Comparison of ENCODE assay signal across 8 cellular contexts in genomic region chr6:139027620-139028182, GRCh38. TPM values are rescaled to one million over a fixed set of nuclear protein-coding genes. Genes with fewer than 3 reads are reported as not detected.
DNase-seq lines count a peak whose midpoint lies in the region; ATAC-seq and TF ChIP-seq lines count a peak whose summit lies in the region.

No MANE protein-coding gene starts in this region.

- peaks cover 0 to 10% (median 2%) of the 10 kb centered on the region in 3 donors for H3K36me3 Mint-ChIP-seq in CD8-positive, alpha-beta memory T cell
- H3K36me3 Mint-ChIP-seq in progenitor cell of endocrine pancreas (ENCODE audit: insufficient read depth), result peaks cover 2% of the 10 kb centered on the region

- no peaks in the 10 kb centered on the region for H3K27me3 Mint-ChIP-seq in CD8-positive, alpha-beta memory T cell
- H3K27me3 Mint-ChIP-seq in progenitor cell of endocrine pancreas, result peaks cover 15% of the 10 kb centered on the region

- no peaks in the 10 kb centered on the region for H3K9me3 Mint-ChIP-seq in CD8-positive, alpha-beta memory T cell
- H3K9me3 Mint-ChIP-seq in progenitor cell of endocrine pancreas (ENCODE audit: low read depth), result no peaks in the 10 kb centered on the region

- peak overlapping the region; percentile 71 for H3K27ac ChIP-seq in CD8-positive, alpha-beta memory T cell (ENCODE audit: low read depth, low read length)
- H3K27ac ChIP-seq in HEK293 (ENCODE audit: extremely low read depth, low read depth, low read length) (peak overlapping the region; percentile 78), gastroesophageal sphincter (no peak overlapping the region)

- no peak for TF ChIP-seq CTCF in HEK293 (tag by site-specific recombination; IDR thresholded peaks at IDR 0.05)
- no peak for TF ChIP-seq CTCF in fibroblast of the aortic adventitia (IDR thresholded peaks at IDR 0.05; ENCODE audit: insufficient read depth, low read length)
- no peak for TF ChIP-seq CTCF in progenitor cell of endocrine pancreas (IDR thresholded peaks at IDR 0.05; ENCODE audit: unreplicated experiment)
- TF ChIP-seq CTCF in gastroesophageal sphincter (IDR thresholded peaks at IDR 0.05), result no peak

- no peaks in the 10 kb centered on the region for H3K27me3 ChIP-seq in CD8-positive, alpha-beta memory T cell (ENCODE audit: insufficient read depth, low read length, poor library complexity, severe bottlenecking)
- H3K27me3 ChIP-seq in gastroesophageal sphincter, result no peaks in the 10 kb centered on the region

- peak in 1 of 5 donors; percentile 17 for DNase-seq in CD8-positive, alpha-beta memory T cell
- DNase-seq in NCI-H526 (lab: John Stamatoyannopoulos, UW) (peak; percentile 46 to 61), fibroblast of the aortic adventitia (ENCODE audit: low read depth) (peak; percentile 27), progenitor cell of endocrine pancreas (ENCODE audit: low spot score, unreplicated experiment) (no peak), hepatic stellate cell (ENCODE audit: low spot score) (no peak)
- DNase-seq in activated CD8-positive, alpha-beta memory T cell treated with anti-CD3 and anti-CD28 coated beads, Interleukin-2, amount 50 U/mL, for 48 hours, result peak; percentile 61

- no peak for ATAC-seq in gastroesophageal sphincter

- H3K4me1 Mint-ChIP-seq in CD8-positive, alpha-beta memory T cell, result peaks cover 21 to 23% (median 21%) of the 10 kb centered on the region in 3 donors
- peaks cover 15% of the 10 kb centered on the region for H3K4me1 Mint-ChIP-seq in progenitor cell of endocrine pancreas (ENCODE audit: low read depth)

- H3K27ac Mint-ChIP-seq in CD8-positive, alpha-beta memory T cell, result peak overlapping the region; percentile 56 to 94 (median 84)
- H3K27ac Mint-ChIP-seq in progenitor cell of endocrine pancreas, result peak overlapping the region; percentile 98

- peak overlapping the region in 2 of 7 donors; percentile 94 to 98 for H3K4me3 Mint-ChIP-seq in CD8-positive, alpha-beta memory T cell
- H3K4me3 Mint-ChIP-seq in progenitor cell of endocrine pancreas (ENCODE audit: low read depth), result peak overlapping the region; percentile 87

- H3K4me3 ChIP-seq in CD8-positive, alpha-beta memory T cell (ENCODE audit: low read length), result peak overlapping the region; percentile 70
- H3K4me3 ChIP-seq in HEK293 (ENCODE audit: low read depth, low read length) (peak overlapping the region; percentile 92), fibroblast of the aortic adventitia (ENCODE audit: low read depth, low read length) (peak overlapping the region; percentile 86), gastroesophageal sphincter (peak overlapping the region in 1 of 2 donors; percentile 93)

- no peak for TF ChIP-seq POLR2A in gastroesophageal sphincter (IDR thresholded peaks at IDR 0.05)

- H3K9me3 ChIP-seq in CD8-positive, alpha-beta memory T cell (ENCODE audit: low read length), result no peaks in the 10 kb centered on the region
- no peaks in the 10 kb centered on the region for H3K9me3 ChIP-seq in HEK293 (ENCODE audit: control insufficient read depth, insufficient read depth, low read depth, low read length)
- no peaks in the 10 kb centered on the region for H3K9me3 ChIP-seq in gastroesophageal sphincter

- no peak for TF ChIP-seq EP300 in gastroesophageal sphincter (IDR thresholded peaks at IDR 0.05)

- H3K36me3 ChIP-seq in CD8-positive, alpha-beta memory T cell (ENCODE audit: insufficient read depth, low read length), result no peaks in the 10 kb centered on the region
- no peaks in the 10 kb centered on the region for H3K36me3 ChIP-seq in HEK293 (ENCODE audit: control insufficient read depth in 2 of 2, insufficient read depth in 1 of 2, low read length in 2 of 2)
- H3K36me3 ChIP-seq in gastroesophageal sphincter, result no peaks in the 10 kb centered on the region

- POLR2A ChIA-PET in CD8-positive, alpha-beta memory T cell (lab: Charles Lee), result interaction anchor here (1.8 kb wide), 1 partner anchor 347 kb away, joined by 4 read pairs; the partner anchor contains the start of gene CITED2
- POLR2A ChIA-PET in HEK293 (lab: Yijun Ruan, JAX), result interaction anchor here (0.6 to 1.2 kb wide), 9 partner anchors 10 to 254 kb away, joined by 3 to 5 read pairs (median 3); partner anchors contain the start of gene CCDC28A

- H3K4me1 ChIP-seq in CD8-positive, alpha-beta memory T cell (ENCODE audit: insufficient read depth, low read length), result peaks cover 20% of the 10 kb centered on the region
- H3K4me1 ChIP-seq in HEK293 (ENCODE audit: control insufficient read depth, insufficient read depth, low read length) (peaks cover 7% of the 10 kb centered on the region), gastroesophageal sphincter (peaks cover 0 to 21% (median 5%) of the 10 kb centered on the region in 3 donors)

- 25 to 38% methylated on average over 7 to 10 of the region's 10 CpGs for WGBS in gastroesophageal sphincter (ENCODE audit: low coverage in 1 of 2), 2 donors

- CTCF ChIA-PET in CD8-positive, alpha-beta memory T cell (lab: Charles Lee), result interaction anchor here (1.6 to 1.7 kb wide), 2 partner anchors 39 to 337 kb away, joined by 5 to 7 read pairs; no protein-coding TSS in a partner anchor
- CTCF ChIA-PET in HEK293 (lab: Yijun Ruan, JAX), result interaction anchor here (0.5 to 1.6 kb wide), 4 partner anchors 39 to 286 kb away, joined by 3 to 7 read pairs (median 4); partner anchors contain the start of gene REPS1

TF ChIP-seq in HEK293, 187 proteins besides CTCF, POLR2A, EP300 and RAD21 (continues in another document):
- TF ChIP-seq ZBTB17 (tag by site-specific recombination; IDR thresholded peaks at IDR 0.05), result peak; percentile 100
- TF ChIP-seq KLF1 (tag by site-specific recombination; IDR thresholded peaks at IDR 0.05), result no peak
- TF ChIP-seq, protein P1, sequence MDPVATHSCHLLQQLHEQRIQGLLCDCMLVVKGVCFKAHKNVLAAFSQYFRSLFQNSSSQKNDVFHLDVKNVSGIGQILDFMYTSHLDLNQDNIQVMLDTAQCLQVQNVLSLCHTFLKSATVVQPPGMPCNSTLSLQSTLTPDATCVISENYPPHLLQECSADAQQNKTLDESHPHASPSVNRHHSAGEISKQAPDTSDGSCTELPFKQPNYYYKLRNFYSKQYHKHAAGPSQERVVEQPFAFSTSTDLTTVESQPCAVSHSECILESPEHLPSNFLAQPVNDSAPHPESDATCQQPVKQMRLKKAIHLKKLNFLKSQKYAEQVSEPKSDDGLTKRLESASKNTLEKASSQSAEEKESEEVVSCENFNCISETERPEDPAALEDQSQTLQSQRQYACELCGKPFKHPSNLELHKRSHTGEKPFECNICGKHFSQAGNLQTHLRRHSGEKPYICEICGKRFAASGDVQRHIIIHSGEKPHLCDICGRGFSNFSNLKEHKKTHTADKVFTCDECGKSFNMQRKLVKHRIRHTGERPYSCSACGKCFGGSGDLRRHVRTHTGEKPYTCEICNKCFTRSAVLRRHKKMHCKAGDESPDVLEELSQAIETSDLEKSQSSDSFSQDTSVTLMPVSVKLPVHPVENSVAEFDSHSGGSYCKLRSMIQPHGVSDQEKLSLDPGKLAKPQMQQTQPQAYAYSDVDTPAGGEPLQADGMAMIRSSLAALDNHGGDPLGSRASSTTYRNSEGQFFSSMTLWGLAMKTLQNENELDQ (tag by site-specific recombination; IDR thresholded peaks at IDR 0.05; ENCODE audit: low read depth), result no peak
- no peak for TF ChIP-seq ZNF138 (tag by site-specific recombination; IDR thresholded peaks at IDR 0.05; ENCODE audit: borderline replicate concordance)
- TF ChIP-seq ZNF645 (tag by site-specific recombination; IDR thresholded peaks at IDR 0.05), result no peak
- TF ChIP-seq ZNF24 (tag by site-specific recombination; IDR thresholded peaks at IDR 0.05), result peak; percentile 83; the same call in 1 of the 2 replicates
- TF ChIP-seq, protein P2, sequence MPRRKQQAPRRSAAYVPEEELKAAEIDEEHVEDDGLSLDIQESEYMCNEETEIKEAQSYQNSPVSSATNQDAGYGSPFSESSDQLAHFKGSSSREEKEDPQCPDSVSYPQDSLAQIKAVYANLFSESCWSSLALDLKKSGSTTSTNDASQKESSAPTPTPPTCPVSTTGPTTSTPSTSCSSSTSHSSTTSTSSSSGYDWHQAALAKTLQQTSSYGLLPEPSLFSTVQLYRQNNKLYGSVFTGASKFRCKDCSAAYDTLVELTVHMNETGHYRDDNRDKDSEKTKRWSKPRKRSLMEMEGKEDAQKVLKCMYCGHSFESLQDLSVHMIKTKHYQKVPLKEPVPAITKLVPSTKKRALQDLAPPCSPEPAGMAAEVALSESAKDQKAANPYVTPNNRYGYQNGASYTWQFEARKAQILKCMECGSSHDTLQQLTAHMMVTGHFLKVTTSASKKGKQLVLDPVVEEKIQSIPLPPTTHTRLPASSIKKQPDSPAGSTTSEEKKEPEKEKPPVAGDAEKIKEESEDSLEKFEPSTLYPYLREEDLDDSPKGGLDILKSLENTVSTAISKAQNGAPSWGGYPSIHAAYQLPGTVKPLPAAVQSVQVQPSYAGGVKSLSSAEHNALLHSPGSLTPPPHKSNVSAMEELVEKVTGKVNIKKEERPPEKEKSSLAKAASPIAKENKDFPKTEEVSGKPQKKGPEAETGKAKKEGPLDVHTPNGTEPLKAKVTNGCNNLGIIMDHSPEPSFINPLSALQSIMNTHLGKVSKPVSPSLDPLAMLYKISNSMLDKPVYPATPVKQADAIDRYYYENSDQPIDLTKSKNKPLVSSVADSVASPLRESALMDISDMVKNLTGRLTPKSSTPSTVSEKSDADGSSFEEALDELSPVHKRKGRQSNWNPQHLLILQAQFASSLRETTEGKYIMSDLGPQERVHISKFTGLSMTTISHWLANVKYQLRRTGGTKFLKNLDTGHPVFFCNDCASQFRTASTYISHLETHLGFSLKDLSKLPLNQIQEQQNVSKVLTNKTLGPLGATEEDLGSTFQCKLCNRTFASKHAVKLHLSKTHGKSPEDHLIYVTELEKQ (tag by site-specific recombination; IDR thresholded peaks at IDR 0.05; ENCODE audit: borderline replicate concordance), result no peak

RNA-seq across cellular contexts. Expression of gene ABRACL, which starts 0.8 kb away (rescaled TPM):
- 100 to 1,000 TPM; 141 to 145 TPM for total RNA-seq in CD8-positive, alpha-beta memory T cell
- polyA plus RNA-seq in CD8-positive, alpha-beta memory T cell, result 212 TPM
- total RNA-seq in fibroblast of the aortic adventitia (ENCODE audit: low replicate concordance) (15.8 and 32.2 TPM in 2 replicates), progenitor cell of endocrine pancreas (71.6 and 80.1 TPM in 2 replicates), gastroesophageal sphincter (10 to 100 TPM in 1 of 4 donors, 1 to 10 TPM in 2, under 1 TPM in 1; 0.78 to 11.9 (median 8.4) TPM)

RNA-seq across cellular contexts. Expression of gene REPS1, which starts 39.6 kb away (rescaled TPM):
- 10 to 100 TPM; 64.4 to 69.5 TPM for total RNA-seq in CD8-positive, alpha-beta memory T cell
- 37.3 TPM for polyA plus RNA-seq in CD8-positive, alpha-beta memory T cell
- 34.9 and 42.6 TPM in 2 replicates for total RNA-seq in fibroblast of the aortic adventitia (ENCODE audit: low replicate concordance)
- total RNA-seq in progenitor cell of endocrine pancreas, result 60.3 and 64.3 TPM in 2 replicates
- total RNA-seq in gastroesophageal sphincter, result 10 to 100 TPM; 26.7 to 42.6 (median 29.3) TPM

Comparison
In these comparisons a context has a peak if more than half of its experiments do, and no peak if none do; other contexts are left out.
1. DNase-seq: peak in NCI-H526 (2 of 2), activated CD8-positive, alpha-beta memory T cell treated with anti-CD3 and anti-CD28 coated beads, Interleukin-2, amount 50 U/mL, for 48 hours (single experiment) and fibroblast of the aortic adventitia (single experiment); none in progenitor cell of endocrine pancreas (single experiment) and hepatic stellate cell (single experiment).
2. H3K27ac ChIP-seq: peak in CD8-positive, alpha-beta memory T cell (single experiment) and HEK293 (single experiment); none in gastroesophageal sphincter (0 of 4).